ENCODE assay signal across 1 cellular context in genomic region chr5:134426362-134426761, GRCh38.
TF ChIP-seq lines count a peak whose summit lies in the region.

No MANE protein-coding gene starts in this region.

TF ChIP-seq in K562, 482 proteins besides CTCF, POLR2A, EP300 and RAD21 (continued from another document and continues in another):
- 0 out of 4 replicates have a peak, but pooled peaks of 1 of the 2 experiments have one; percentile 14 for TF ChIP-seq HDAC1 (IDR thresholded peaks at IDR 0.05)
- TF ChIP-seq ZNF277 (CRISPR knock-in tag; IDR thresholded peaks at IDR 0.05; ENCODE audit: borderline replicate concordance) = no peak
- no peak for TF ChIP-seq ILF3 (IDR thresholded peaks at IDR 0.05; ENCODE audit: borderline replicate concordance)
- no peak for TF ChIP-seq IRF9 (tag; IDR thresholded peaks at IDR 0.05)
- TF ChIP-seq SOX6 (IDR thresholded peaks at IDR 0.05) = no peak
- TF ChIP-seq MAZ (CRISPR knock-in tag; conservative IDR thresholded peaks at IDR 0.05 in 1 of 2, IDR thresholded peaks at IDR 0.05 in 1 of 2) = no peak
- no peak for TF ChIP-seq NR4A1 (CRISPR knock-in tag; IDR thresholded peaks at IDR 0.05)
- TF ChIP-seq NR4A1 (tag; IDR thresholded peaks at IDR 0.05) = no peak
- no peak for TF ChIP-seq ZSCAN29 (IDR thresholded peaks at IDR 0.05)
- TF ChIP-seq ZNF639 (CRISPR knock-in tag; conservative IDR thresholded peaks at IDR 0.05 in 1 of 2, IDR thresholded peaks at IDR 0.05 in 1 of 2) = no peak
- no peak for TF ChIP-seq FOXK2 (conservative IDR thresholded peaks at IDR 0.05 in 1 of 2, IDR thresholded peaks at IDR 0.05 in 1 of 2; ENCODE audit: low read depth in 2 of 2)
- no peak for TF ChIP-seq CREB1 (IDR thresholded peaks at IDR 0.05)
- TF ChIP-seq CREB1 (CRISPR knock-in tag; IDR thresholded peaks at IDR 0.05) = no peak
- TF ChIP-seq TRIM24 (IDR thresholded peaks at IDR 0.05) = peak; percentile 40 to 71; a peak in 2 of 4 replicates
- TF ChIP-seq CBX3 (IDR thresholded peaks at IDR 0.05; ENCODE audit: borderline replicate concordance in 1 of 2, low read length in 2 of 2) = no peak
- TF ChIP-seq KDM5B (IDR thresholded peaks at IDR 0.05; ENCODE audit: insufficient replicate concordance, low read depth, low read length) = no peak
- TF ChIP-seq MGA (IDR thresholded peaks at IDR 0.05) = no peak
- TF ChIP-seq THAP12 (CRISPR knock-in tag; IDR thresholded peaks at IDR 0.05) = no peak
- no peak for TF ChIP-seq MYC (IDR thresholded peaks at IDR 0.05; ENCODE audit: low read depth, low read length)
- no peak for TF ChIP-seq MYC (CRISPR knock-in tag; IDR thresholded peaks at IDR 0.05; ENCODE audit: borderline replicate concordance, low read depth)
- TF ChIP-seq HSF4 (CRISPR knock-in tag; IDR thresholded peaks at IDR 0.05; ENCODE audit: borderline replicate concordance) = no peak
- TF ChIP-seq ARNT (IDR thresholded peaks at IDR 0.05) = no peak
- TF ChIP-seq PML (IDR thresholded peaks at IDR 0.05; ENCODE audit: low read length) = no peak
- TF ChIP-seq THAP7 (CRISPR knock-in tag; IDR thresholded peaks at IDR 0.05) = no peak
- TF ChIP-seq ZNF384 (IDR thresholded peaks at IDR 0.05; ENCODE audit: low read depth, low read length) = no peak
- TF ChIP-seq USF2 (CRISPR knock-in tag; IDR thresholded peaks at IDR 0.05) = no peak
- TF ChIP-seq MLX (CRISPR knock-in tag; conservative IDR thresholded peaks at IDR 0.05) = no peak
- TF ChIP-seq ZBTB12 (CRISPR knock-in tag; IDR thresholded peaks at IDR 0.05) = no peak
- no peak for TF ChIP-seq ZBTB5 (IDR thresholded peaks at IDR 0.05)
- no peak for TF ChIP-seq GATAD2A (IDR thresholded peaks at IDR 0.05)
- no peak for TF ChIP-seq RBFOX2 (IDR thresholded peaks at IDR 0.05; ENCODE audit: low read depth, low read length)
- TF ChIP-seq TEAD4 (IDR thresholded peaks at IDR 0.05; ENCODE audit: low read length) = peak; percentile 14; the same call in 1 of the 2 replicates
- no peak for TF ChIP-seq TEAD4 (CRISPR knock-in tag; IDR thresholded peaks at IDR 0.05; ENCODE audit: borderline replicate concordance)
- no peak for TF ChIP-seq RAD51 (IDR thresholded peaks at IDR 0.05; ENCODE audit: borderline replicate concordance, low read depth)
- no peak for TF ChIP-seq ESRRB (CRISPR knock-in tag; IDR thresholded peaks at IDR 0.05; ENCODE audit: borderline replicate concordance)
- no peak for TF ChIP-seq ATF7 (IDR thresholded peaks at IDR 0.05)
- peak; percentile 36; the same call in 1 of the 2 replicates for TF ChIP-seq BHLHE40 (IDR thresholded peaks at IDR 0.05; ENCODE audit: low read length)
- no peak for TF ChIP-seq ZNF764 (CRISPR knock-in tag; IDR thresholded peaks at IDR 0.05; ENCODE audit: low read depth)
